In the genomic region with DNA sequence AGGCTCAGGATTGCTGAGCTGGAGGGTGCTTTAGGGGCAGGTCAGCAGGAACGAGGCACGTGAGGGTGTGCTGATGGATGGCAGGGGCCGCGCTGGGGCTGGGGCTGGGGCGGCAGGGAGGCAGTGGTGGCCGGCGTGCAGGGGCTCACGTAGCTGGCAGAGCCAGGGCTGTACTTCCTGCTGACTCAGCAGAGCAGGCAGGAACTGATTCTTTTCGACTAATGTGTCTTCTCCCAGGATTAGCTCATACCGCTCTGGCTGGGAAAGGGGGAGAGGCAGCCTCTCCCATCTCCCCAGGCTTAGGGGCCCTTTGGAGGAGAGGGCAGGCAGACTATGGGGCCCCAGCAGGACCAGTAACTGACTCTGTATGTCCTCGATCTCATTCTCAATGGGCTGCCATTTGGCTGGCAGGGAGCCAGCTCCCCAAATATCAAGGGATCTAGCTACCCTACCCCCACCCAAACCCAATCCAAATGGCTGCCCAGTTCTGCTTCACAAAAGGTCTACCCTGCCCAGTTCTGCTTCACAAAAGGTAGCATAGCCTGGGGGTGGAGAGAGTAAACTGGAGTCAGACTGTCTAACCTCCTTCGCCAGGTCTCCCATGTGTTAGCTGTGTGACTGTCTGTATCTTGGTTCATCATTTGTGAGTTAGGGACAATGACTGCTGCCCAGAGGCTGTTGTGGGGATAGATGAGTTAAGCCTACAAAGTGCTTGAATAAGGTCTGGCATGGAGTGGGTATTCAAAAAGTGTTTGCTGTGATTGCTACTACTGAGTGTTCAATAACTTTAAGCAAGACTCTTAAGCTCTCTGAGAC, we compare ENCODE assay signal across 8 cellular contexts.
DNase-seq lines count a peak whose midpoint lies in the region; ATAC-seq, FAIRE-seq and TF ChIP-seq lines count a peak whose summit lies in the region.

No MANE protein-coding gene starts in this region.

- peak overlapping the region; percentile 14 for H3K4me3 Mint-ChIP-seq in activated CD8-positive, alpha-beta T cell treated with anti-CD3 and anti-CD28 coated beads for 36 hours
- H3K4me3 Mint-ChIP-seq in glutamatergic neuron (ENCODE audit: unreplicated experiment): no peak overlapping the region

- H3K27me3 ChIP-seq in gastrocnemius medialis: peaks cover 2 to 21% (median 20%) of the 10 kb centered on the region in 3 donors

- DNase-seq in A549 (ENCODE audit: low read depth in 1 of 2, low spot score in 1 of 2) (no peak), kidney glomerular epithelial cell (lab: John Stamatoyannopoulos, UW) (peak; percentile 57), GDM1 (lab: John Stamatoyannopoulos, UW) (no peak), gastrocnemius medialis (no peak), glutamatergic neuron (no peak)
- DNase-seq in activated CD8-positive, alpha-beta T cell treated with anti-CD3 and anti-CD28 coated beads for 36 hours: peak; percentile 56

- no peak for TF ChIP-seq RAD21 in A549 (conservative IDR thresholded peaks at IDR 0.05 in 1 of 2, IDR thresholded peaks at IDR 0.05 in 1 of 2)

- H3K27ac ChIP-seq in A549 (no peak overlapping the region), HEK293 (ENCODE audit: extremely low read depth, low read depth, low read length) (no peak overlapping the region), gastrocnemius medialis (no peak overlapping the region)

- TF ChIP-seq CTCF in A549 (IDR thresholded peaks at IDR 0.05) (no peak), HEK293 (tag by site-specific recombination; IDR thresholded peaks at IDR 0.05) (no peak), gastrocnemius medialis (IDR thresholded peaks at IDR 0.05 in 4 of 5, conservative IDR thresholded peaks at IDR 0.05 in 1 of 5) (no peak), glutamatergic neuron (IDR thresholded peaks at IDR 0.05; ENCODE audit: partially characterized antibody, unreplicated experiment) (no peak)
- no peak for TF ChIP-seq CTCF in activated CD8-positive, alpha-beta T cell treated with anti-CD3 and anti-CD28 coated beads for 36 hours (IDR thresholded peaks at IDR 0.05)

- ATAC-seq in A549: no peak
- ATAC-seq in activated CD8-positive, alpha-beta T cell treated with anti-CD3 and anti-CD28 coated beads for 36 hours: peak; percentile 71
- ATAC-seq in gastrocnemius medialis: no peak
- ATAC-seq in HG02884 (IDR thresholded peaks at IDR 0.05; ENCODE audit: unreplicated experiment): no peak

- POLR2A ChIA-PET in A549 (lab: Yijun Ruan, JAX) (no interaction called here), HEK293 (lab: Yijun Ruan, JAX) (interaction anchor here (0.6 to 1.6 kb wide), 4 partner anchors 15 to 292 kb away, joined by 3 to 5 read pairs (median 4); a partner anchor contains a TSS)
- POLR2A ChIA-PET in activated CD8-positive, alpha-beta T cell treated with anti-CD3 and anti-CD28 coated beads for 36 hours (lab: Charles Lee): interaction anchor here (0.5 to 1.2 kb wide), 5 partner anchors 10 to 807 kb away, joined by 3 read pairs; a partner anchor contains a TSS

- no peaks in the 10 kb centered on the region for H3K9me3 Mint-ChIP-seq in activated CD8-positive, alpha-beta T cell treated with anti-CD3 and anti-CD28 coated beads for 36 hours
- peaks cover 5% of the 10 kb centered on the region for H3K9me3 Mint-ChIP-seq in glutamatergic neuron (ENCODE audit: unreplicated experiment)

- H3K27ac Mint-ChIP-seq in activated CD8-positive, alpha-beta T cell treated with anti-CD3 and anti-CD28 coated beads for 36 hours: peak overlapping the region; percentile 64
- no peak overlapping the region for H3K27ac Mint-ChIP-seq in glutamatergic neuron (ENCODE audit: unreplicated experiment)

- WGBS in A549 (ENCODE audit: missing lambda C conversion rate): 73% methylated on average over 2 of the region's 12 CpGs

- H3K9me3 ChIP-seq in A549 (no peaks in the 10 kb centered on the region), HEK293 (ENCODE audit: control insufficient read depth, insufficient read depth, low read depth, low read length) (no peaks in the 10 kb centered on the region), gastrocnemius medialis (no peaks in the 10 kb centered on the region)

- H3K4me1 ChIP-seq in A549 (no peaks in the 10 kb centered on the region), HEK293 (ENCODE audit: control insufficient read depth, insufficient read depth, low read length) (no peaks in the 10 kb centered on the region), gastrocnemius medialis (no peaks in the 10 kb centered on the region)

- CTCF ChIA-PET in A549 (lab: Yijun Ruan, JAX) (interaction anchor here (0.8 to 3.4 kb wide), 4 partner anchors 15 to 282 kb away, joined by 3 to 13 read pairs (median 7); no protein-coding TSS in a partner anchor), HEK293 (lab: Yijun Ruan, JAX) (interaction anchor here (0.5 to 1.6 kb wide), 5 partner anchors 12 to 145 kb away, joined by 3 to 6 read pairs (median 3); no protein-coding TSS in a partner anchor)
- CTCF ChIA-PET in activated CD8-positive, alpha-beta T cell treated with anti-CD3 and anti-CD28 coated beads for 36 hours (lab: Charles Lee): interaction anchor here (1.2 to 1.9 kb wide), 3 partner anchors 14 to 145 kb away, joined by 6 to 15 read pairs (median 8); no protein-coding TSS in a partner anchor

- no peak for TF ChIP-seq EP300 in A549 (IDR thresholded peaks at IDR 0.05)

- in situ Hi-C loops in gastrocnemius medialis (cut with MboI; ENCODE audit: low sequenced_read_pairs in 4 of 4): loop anchor here (25.0 kb wide), 4 partner anchors 271 to 921 kb away; a partner anchor contains a TSS

- H3K36me3 ChIP-seq in HEK293 (ENCODE audit: control insufficient read depth in 2 of 2, insufficient read depth in 1 of 2, low read length in 2 of 2): no peaks in the 10 kb centered on the region
- no peaks in the 10 kb centered on the region for H3K36me3 ChIP-seq in gastrocnemius medialis

- H3K4me2 ChIP-seq in A549: no peak overlapping the region

- TF ChIP-seq POLR2A in A549 (IDR thresholded peaks at IDR 0.05; ENCODE audit: low read length): no peak
- no peak for TF ChIP-seq POLR2A in gastrocnemius medialis (IDR thresholded peaks at IDR 0.05)

- peaks cover 18% of the 10 kb centered on the region for H3K4me1 Mint-ChIP-seq in activated CD8-positive, alpha-beta T cell treated with anti-CD3 and anti-CD28 coated beads for 36 hours (ENCODE audit: low read depth)
- no peaks in the 10 kb centered on the region for H3K4me1 Mint-ChIP-seq in glutamatergic neuron (ENCODE audit: low read depth, unreplicated experiment)

- no peak for FAIRE-seq in A549 (lab: Jason Lieb, UNC)

- H3K27me3 Mint-ChIP-seq in activated CD8-positive, alpha-beta T cell treated with anti-CD3 and anti-CD28 coated beads for 36 hours: peaks cover 6% of the 10 kb centered on the region
- H3K27me3 Mint-ChIP-seq in glutamatergic neuron (ENCODE audit: unreplicated experiment): peaks cover 2% of the 10 kb centered on the region

- H3K4me3 ChIP-seq in A549: no peak overlapping the region
- no peak overlapping the region for H3K4me3 ChIP-seq in HEK293 (ENCODE audit: low read depth, low read length)
- no peak overlapping the region for H3K4me3 ChIP-seq in gastrocnemius medialis

- H3K36me3 Mint-ChIP-seq in activated CD8-positive, alpha-beta T cell treated with anti-CD3 and anti-CD28 coated beads for 36 hours (ENCODE audit: low read depth): peaks cover 4% of the 10 kb centered on the region
- peaks cover 5% of the 10 kb centered on the region for H3K36me3 Mint-ChIP-seq in glutamatergic neuron (ENCODE audit: unreplicated experiment)

- intact Hi-C loops in activated CD8-positive, alpha-beta T cell treated with anti-CD3 and anti-CD28 coated beads for 36 hours (cut with micrococcal nuclease): no loop called here
- intact Hi-C loops in gastrocnemius medialis (cut with DNase I; ENCODE audit: low total_unique reads): no loop called here

TF ChIP-seq in A549, 52 proteins besides CTCF, POLR2A, EP300 and RAD21:
- no peak for TF ChIP-seq MAZ (IDR thresholded peaks at IDR 0.05; ENCODE audit: borderline replicate concordance, low read depth, low read length)
- TF ChIP-seq CBX8 (IDR thresholded peaks at IDR 0.05): no peak
- TF ChIP-seq ESRRA (IDR thresholded peaks at IDR 0.05; ENCODE audit: borderline replicate concordance, low read length): no peak
- no peak for TF ChIP-seq NPAS2 (CRISPR knock-in tag; IDR thresholded peaks at IDR 0.05; ENCODE audit: borderline replicate concordance)
- TF ChIP-seq, protein P1, sequence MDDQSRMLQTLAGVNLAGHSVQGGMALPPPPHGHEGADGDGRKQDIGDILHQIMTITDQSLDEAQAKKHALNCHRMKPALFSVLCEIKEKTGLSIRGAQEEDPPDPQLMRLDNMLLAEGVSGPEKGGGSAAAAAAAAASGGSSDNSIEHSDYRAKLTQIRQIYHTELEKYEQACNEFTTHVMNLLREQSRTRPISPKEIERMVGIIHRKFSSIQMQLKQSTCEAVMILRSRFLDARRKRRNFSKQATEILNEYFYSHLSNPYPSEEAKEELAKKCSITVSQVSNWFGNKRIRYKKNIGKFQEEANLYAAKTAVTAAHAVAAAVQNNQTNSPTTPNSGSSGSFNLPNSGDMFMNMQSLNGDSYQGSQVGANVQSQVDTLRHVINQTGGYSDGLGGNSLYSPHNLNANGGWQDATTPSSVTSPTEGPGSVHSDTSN (IDR thresholded peaks at IDR 0.05): no peak
- TF ChIP-seq CEBPB (IDR thresholded peaks at IDR 0.05): no peak
- peak; percentile 84 for TF ChIP-seq MAFK (IDR thresholded peaks at IDR 0.05; ENCODE audit: partially characterized antibody)
- no peak for TF ChIP-seq POLR2AphosphoS2 (conservative IDR thresholded peaks at IDR 0.05; ENCODE audit: low read length)

TF ChIP-seq in HEK293, 187 proteins besides CTCF, POLR2A, EP300 and RAD21 (continues in another document):
- TF ChIP-seq, protein P2, sequence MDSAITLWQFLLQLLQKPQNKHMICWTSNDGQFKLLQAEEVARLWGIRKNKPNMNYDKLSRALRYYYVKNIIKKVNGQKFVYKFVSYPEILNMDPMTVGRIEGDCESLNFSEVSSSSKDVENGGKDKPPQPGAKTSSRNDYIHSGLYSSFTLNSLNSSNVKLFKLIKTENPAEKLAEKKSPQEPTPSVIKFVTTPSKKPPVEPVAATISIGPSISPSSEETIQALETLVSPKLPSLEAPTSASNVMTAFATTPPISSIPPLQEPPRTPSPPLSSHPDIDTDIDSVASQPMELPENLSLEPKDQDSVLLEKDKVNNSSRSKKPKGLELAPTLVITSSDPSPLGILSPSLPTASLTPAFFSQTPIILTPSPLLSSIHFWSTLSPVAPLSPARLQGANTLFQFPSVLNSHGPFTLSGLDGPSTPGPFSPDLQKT (IDR thresholded peaks at IDR 0.05; ENCODE audit: borderline replicate concordance, low read depth, low read length): no peak
- TF ChIP-seq ZIC2 (tag by site-specific recombination; IDR thresholded peaks at IDR 0.05) (peak; percentile 39; the same call in 1 of the 2 replicates), ZNF335 (tag by site-specific recombination; conservative IDR thresholded peaks at IDR 0.05) (peak; percentile 41), ZNF596 (tag by site-specific recombination; IDR thresholded peaks at IDR 0.05) (no peak), SP2 (tag by site-specific recombination; IDR thresholded peaks at IDR 0.05) (no peak), ZNF324 (tag by site-specific recombination; IDR thresholded peaks at IDR 0.05) (no peak)

Comparison
In these comparisons a context has a peak if more than half of its experiments do, and no peak if none do; other contexts are left out.
1. DNase-seq: peak in activated CD8-positive, alpha-beta T cell treated with anti-CD3 and anti-CD28 coated beads for 36 hours (single experiment) and kidney glomerular epithelial cell (single experiment); none in A549 (0 of 2), GDM1 (single experiment), gastrocnemius medialis (0 of 2) and glutamatergic neuron (single experiment).